In genomic region chr3:236881-237280, GRCh38 we compare ENCODE assay signal across 11 cellular contexts. TPM values are rescaled to one million over a fixed set of nuclear protein-coding genes. Genes with fewer than 3 reads are reported as not detected.
"Had no signal": no experiment of that assay in that cellular context is flagged by ENCODE, and none has a peak within 500 bp of the region (broad histone marks: within the 10 kb centered on the region; RNA-seq: fewer than 3 reads in every experiment).

No MANE protein-coding gene starts in this region.

- FAIRE-seq: HepG2 had no signal

- H3K9me3 ChIP-seq: HAP-1 had no signal

- H3K4me3 ChIP-seq: GM23248, HAP-1 had no signal

- H3K9ac ChIP-seq: GM23248 had no signal

- H3K4me3 Mint-ChIP-seq: HFFc6, IgD-negative memory B cell had no signal

- H3K27me3 Mint-ChIP-seq: IgD-negative memory B cell had no signal

- H3K27ac ChIP-seq: GM23248, HL-60 had no signal

- H3K9me3 Mint-ChIP-seq: IgD-negative memory B cell had no signal

- DNase-seq: GM23248, GOT3, H7, HFFc6, KBM-7 had no signal

- H3K27ac Mint-ChIP-seq: HFFc6, IgD-negative memory B cell had no signal

- H3K4me1 ChIP-seq: HAP-1 had no signal

- H3K36me3 Mint-ChIP-seq: IgD-negative memory B cell had no signal

- ATAC-seq: HCT116, HepG2 had no signal

- H3K36me3 ChIP-seq: HAP-1 had no signal

RNA-seq across cellular contexts. Expression of gene CHL1, which starts 40.3 kb away (rescaled TPM):
- total RNA-seq: GM23248, HepG2, HFFc6, HT1080 had no signal
- polyA plus RNA-seq: GM23248, HepG2 had no signal
